13 cellular contexts compared by ENCODE assay signal in the genomic region with DNA sequence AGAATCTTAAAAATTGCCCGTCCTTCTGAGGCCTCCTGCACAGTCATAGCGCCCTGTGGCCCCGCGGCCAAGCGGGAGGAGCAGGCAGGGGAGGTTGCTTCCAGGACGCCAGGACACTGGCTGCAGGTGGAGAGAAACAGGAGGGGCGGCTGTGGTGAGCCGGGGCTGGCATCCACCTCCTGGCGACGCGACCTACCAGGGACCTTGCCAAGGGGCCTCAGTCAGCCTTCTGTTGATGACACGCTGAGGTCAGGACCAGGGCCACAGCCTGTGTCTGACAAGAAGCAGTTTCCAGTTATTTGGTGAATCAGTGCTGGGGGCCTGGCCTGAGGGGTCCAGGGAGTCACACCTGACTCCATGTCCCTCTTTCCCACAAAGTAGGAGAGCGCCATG. TPM values are rescaled to one million over a fixed set of nuclear protein-coding genes. Genes with fewer than 3 reads are reported as not detected.
A peak's percentile ranks its signal among the peaks of the same experiment; 100 is the strongest.
DNase-seq lines count a peak whose midpoint lies in the region; ATAC-seq and TF ChIP-seq lines count a peak whose summit lies in the region.
"Had no signal": no experiment of that assay in that cellular context is flagged by ENCODE, and none has a peak within 500 bp of the region (broad histone marks: within the 10 kb centered on the region; RNA-seq: fewer than 3 reads in every experiment).

No MANE protein-coding gene starts in this region.

- peaks cover 6% of the 10 kb centered on the region for H3K36me3 Mint-ChIP-seq in dendritic cell treated with granulocyte-macrophage colony-stimulating factor and Interleukin-4, amounts not matched to agents 40 ng/mL and 50 ng/mL, for 4 days (ENCODE audit: low read depth)
- H3K36me3 Mint-ChIP-seq: naive B cell had no signal

- peaks cover 38% of the 10 kb centered on the region for H3K4me1 Mint-ChIP-seq in dendritic cell treated with granulocyte-macrophage colony-stimulating factor and Interleukin-4, amounts not matched to agents 40 ng/mL and 50 ng/mL, for 4 days (ENCODE audit: low read depth)

- no peaks in the 10 kb centered on the region for H3K27me3 Mint-ChIP-seq in dendritic cell treated with granulocyte-macrophage colony-stimulating factor and Interleukin-4, amounts not matched to agents 40 ng/mL and 50 ng/mL, for 4 days
- H3K27me3 Mint-ChIP-seq: naive B cell had no signal

- WGBS in testis, 2 donors, result 77 to 79% methylated on average over 12 to 13 of the region's 13 CpGs

- no peak for TF ChIP-seq POLR2A in testis (IDR thresholded peaks at IDR 0.05)

- DNase-seq in Panc1 (ENCODE audit: low read depth, low spot score), result no peak
- no peak for DNase-seq in testis
- DNase-seq in NCI-H1417 treated with DMSO at 0.1 percent for 48 hours (lab: John Stamatoyannopoulos, UW), result no peak
- DNase-seq in SKM-1 (lab: John Stamatoyannopoulos, UW; ENCODE audit: unreplicated experiment), result no peak
- no peak for DNase-seq in NCI-H748 treated with DMSO at 0.1 percent for 48 hours (lab: John Stamatoyannopoulos, UW)
- DNase-seq: Calu3, naive B cell, NCI-H2171, PC-3, T1000 had no signal

- H3K4me1 ChIP-seq in Panc1 (ENCODE audit: control insufficient read depth, insufficient read depth, low read length) (peaks cover 24% of the 10 kb centered on the region), muscle layer of duodenum (ENCODE audit: control insufficient read depth in 1 of 2, insufficient read depth in 2 of 2, low read length in 2 of 2) (peaks cover 9 to 43% of the 10 kb centered on the region in 2 donors), testis (peaks cover 46% of the 10 kb centered on the region)

- no peaks in the 10 kb centered on the region for H3K27me3 ChIP-seq in Panc1 (ENCODE audit: control insufficient read depth, insufficient read depth, low read length)
- H3K27me3 ChIP-seq in muscle layer of duodenum (ENCODE audit: low read depth, low read length), result no peaks in the 10 kb centered on the region
- H3K27me3 ChIP-seq in testis, result no peaks in the 10 kb centered on the region

- no peaks in the 10 kb centered on the region for H3K9me3 ChIP-seq in Panc1 (ENCODE audit: control insufficient read depth, insufficient read depth, low read depth, low read length)
- H3K9me3 ChIP-seq in muscle layer of duodenum (ENCODE audit: control insufficient read depth in 1 of 2, low read length in 2 of 2), result no peaks in the 10 kb centered on the region
- H3K9me3 ChIP-seq in testis, result no peaks in the 10 kb centered on the region

- in situ Hi-C loops in Panc1 (cut with HindIII; ENCODE audit: low pct_unique_long_range_greater_than_20kb, low sequenced_read_pairs), result no loop called here

- ATAC-seq in Panc1 (no peak), HG02623 (IDR thresholded peaks at IDR 0.05; ENCODE audit: unreplicated experiment) (no peak)
- ATAC-seq: PC-3 had no signal

- no peak for TF ChIP-seq CTCF in Panc1 (IDR thresholded peaks at IDR 0.05)
- TF ChIP-seq CTCF in testis (IDR thresholded peaks at IDR 0.05), result no peak

- CTCF ChIA-PET in Panc1 (lab: Charles Lee), result interaction anchor here (0.6 kb wide), 1 partner anchor 45 kb away, joined by 6 read pairs; no protein-coding TSS in a partner anchor

- BruUV-seq in Panc1 (replicated peaks; lab: Mats Ljungman, UMichigan), result no TSS peak

- H3K4me3 Mint-ChIP-seq in dendritic cell treated with granulocyte-macrophage colony-stimulating factor and Interleukin-4, amounts not matched to agents 40 ng/mL and 50 ng/mL, for 4 days, result no peak overlapping the region

- H3K4me3 ChIP-seq in Panc1 (ENCODE audit: low read depth in 2 of 2, low read length in 2 of 2) (no peak overlapping the region), muscle layer of duodenum (ENCODE audit: low read depth in 1 of 2, low read length in 2 of 2) (peak overlapping the region in 1 of 2 donors; percentile 17), testis (no peak overlapping the region)

- POLR2A ChIA-PET in Panc1 (lab: Charles Lee), result no interaction called here

- H3K27ac Mint-ChIP-seq in dendritic cell treated with granulocyte-macrophage colony-stimulating factor and Interleukin-4, amounts not matched to agents 40 ng/mL and 50 ng/mL, for 4 days, result peak overlapping the region; percentile 45

- intact Hi-C loops in Panc1 (cut with micrococcal nuclease; ENCODE audit: unreplicated experiment) (no loop called here), testis (cut with DNase I; ENCODE audit: low total_unique reads) (no loop called here)
- intact Hi-C loops in dendritic cell treated with granulocyte-macrophage colony-stimulating factor and Interleukin-4, amounts not matched to agents 40 ng/mL and 50 ng/mL, for 4 days (cut with micrococcal nuclease), result no loop called here

- no peaks in the 10 kb centered on the region for H3K9me3 Mint-ChIP-seq in dendritic cell treated with granulocyte-macrophage colony-stimulating factor and Interleukin-4, amounts not matched to agents 40 ng/mL and 50 ng/mL, for 4 days
- H3K9me3 Mint-ChIP-seq: naive B cell had no signal

- H3K36me3 ChIP-seq in Panc1 (ENCODE audit: control insufficient read depth, insufficient read depth, low read length), result no peaks in the 10 kb centered on the region
- H3K36me3 ChIP-seq in muscle layer of duodenum (ENCODE audit: control insufficient read depth in 1 of 2, insufficient read depth in 2 of 2, low read length in 2 of 2), result peaks cover 0 to 1% of the 10 kb centered on the region in 2 donors
- no peaks in the 10 kb centered on the region for H3K36me3 ChIP-seq in testis (ENCODE audit: low read depth, missing control alignments)

- H3K27ac ChIP-seq in Panc1 (ENCODE audit: low read length) (peak overlapping the region; percentile 59; the same call in 1 of the 2 replicates), muscle layer of duodenum (ENCODE audit: low read length) (peak overlapping the region; percentile 51), testis (peak overlapping the region; percentile 81 to 94)

RNA-seq across cellular contexts. Expression of a gene that starts 13.3 kb away (rescaled TPM):
- total RNA-seq in Panc1 (2021; ENCODE audit: unreplicated experiment) (240 TPM), testis (100 to 1,000 TPM in 1 of 2 donors, 10 to 100 TPM in 1; 93.0 to 103 TPM)
- polyA plus RNA-seq in Panc1 (2012; ENCODE audit: insufficient read length), result 278 TPM
- 76.5 TPM for polyA plus RNA-seq in testis (ENCODE audit: insufficient read depth, low read depth, low replicate concordance)

RNA-seq across cellular contexts. Expression of a gene that starts 31.7 kb away (rescaled TPM):
- 36.3 TPM for total RNA-seq in Panc1 (2021; ENCODE audit: unreplicated experiment)
- polyA plus RNA-seq in Panc1 (2012; ENCODE audit: insufficient read length), result 21.0 TPM
- 10 to 100 TPM; 22.8 to 31.6 TPM for total RNA-seq in testis
- 17.8 TPM for polyA plus RNA-seq in testis (ENCODE audit: insufficient read depth, low read depth, low replicate concordance)

RNA-seq across cellular contexts. Expression of a gene that starts 32.3 kb away (rescaled TPM):
- total RNA-seq in Panc1 (2021; ENCODE audit: unreplicated experiment) (5.4 TPM), testis (100 to 1,000 TPM; 208 to 276 TPM)
- 4.7 TPM for polyA plus RNA-seq in Panc1 (2012; ENCODE audit: insufficient read length)
- 796 TPM for polyA plus RNA-seq in testis (ENCODE audit: insufficient read depth, low read depth, low replicate concordance)

RNA-seq across cellular contexts. Expression of a gene that starts 48.9 kb away (rescaled TPM):
- total RNA-seq in Panc1 (2021; ENCODE audit: unreplicated experiment) (59.6 TPM), testis (100 to 1,000 TPM in 1 of 2 donors, 10 to 100 TPM in 1; 61.1 to 117 TPM)
- polyA plus RNA-seq in Panc1 (2012; ENCODE audit: insufficient read length), result 178 TPM
- 43.2 TPM for polyA plus RNA-seq in testis (ENCODE audit: insufficient read depth, low read depth, low replicate concordance)

Comparison
In these comparisons a context has a peak if more than half of its experiments do, and no peak if none do; other contexts are left out.
1. RNA of a gene that starts 32.3 kb away (total RNA-seq): 208 to 276 TPM in testis; 5.4 TPM in Panc1 (single experiment); every median in the first group is over 10 times any median in the second.
2. Peak in every context shown above with its lines, with median percentiles within 50 percentile points of each other: H3K27ac ChIP-seq.